In the genomic region with DNA sequence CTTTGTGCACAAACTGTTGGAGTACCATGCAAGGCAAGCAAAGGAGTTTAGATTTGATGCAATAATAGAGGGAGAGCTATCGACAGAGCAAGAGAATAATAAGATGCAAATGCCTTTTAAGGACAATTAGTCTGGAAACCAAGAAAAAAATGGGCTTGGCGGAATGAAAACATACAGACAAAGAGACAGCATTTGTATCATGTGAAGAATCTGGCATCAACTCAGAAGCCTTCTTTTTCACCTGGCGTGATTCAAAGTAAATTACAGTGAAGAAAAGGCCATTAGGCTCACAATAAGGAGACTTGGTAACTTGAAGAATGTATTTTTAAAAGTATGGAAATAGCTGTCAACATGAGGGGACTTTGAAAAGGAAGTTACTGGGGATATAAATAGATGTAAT, we compare ENCODE assay signal across 19 cellular contexts.
"Had no signal": no experiment of that assay in that cellular context is flagged by ENCODE, and none has a peak within 500 bp of the region (broad histone marks: within the 10 kb centered on the region; RNA-seq: fewer than 3 reads in every experiment).

No MANE protein-coding gene starts in this region.

- H3K4me1 Mint-ChIP-seq: activated naive CD8-positive, alpha-beta T cell treated with anti-CD3 and anti-CD28 coated beads, Interleukin-2, amount 50 U/mL, for 24 hours; memory B cell had no signal

- H3K9me3 ChIP-seq: ascending aorta, gastroesophageal sphincter, left ventricle myocardium inferior, ovary, right lobe of liver, transverse colon, vagina had no signal

- H3K4me1 ChIP-seq: ascending aorta, gastroesophageal sphincter, left ventricle myocardium inferior, right lobe of liver, transverse colon, vagina had no signal

- ATAC-seq: activated CD4-positive, CD25-positive, alpha-beta regulatory T cell treated with anti-CD3 and anti-CD28 coated beads, Interleukin-2, amount 50 U/mL, for 24 hours; activated naive CD8-positive, alpha-beta T cell treated with anti-CD3 and anti-CD28 coated beads, Interleukin-2, amount 50 U/mL, for 24 hours; gastroesophageal sphincter; natural killer cell treated with Interleukin-12 subunit alpha and Interleukin-12 subunit beta and Interleukin-15 and Interleukin-18, amount 100 ng/mL, for 72 hours; right lobe of liver had no signal

- H3K4me3 Mint-ChIP-seq: activated naive CD4-positive, alpha-beta T cell treated with anti-CD3 and anti-CD28 coated beads for 36 hours; activated naive CD8-positive, alpha-beta T cell treated with anti-CD3 and anti-CD28 coated beads, Interleukin-2, amount 50 U/mL, for 24 hours; memory B cell; natural killer cell treated with Interleukin-12 subunit alpha and Interleukin-12 subunit beta and Interleukin-15 and Interleukin-18, amount 100 ng/mL, for 72 hours; T-helper 2 cell treated with Interferon-gamma antibody and Interleukin-4, amounts not matched to agents 5 μg/mL and 100 μg/mL, for 36 hours had no signal

- H3K27me3 Mint-ChIP-seq: activated naive CD8-positive, alpha-beta T cell treated with anti-CD3 and anti-CD28 coated beads, Interleukin-2, amount 50 U/mL, for 24 hours; natural killer cell treated with Interleukin-12 subunit alpha and Interleukin-12 subunit beta and Interleukin-15 and Interleukin-18, amount 100 ng/mL, for 72 hours had no signal

- H3K27me3 ChIP-seq: ascending aorta, gastroesophageal sphincter, ovary, right lobe of liver, transverse colon, vagina had no signal

- H3K36me3 Mint-ChIP-seq: memory B cell; natural killer cell treated with Interleukin-12 subunit alpha and Interleukin-12 subunit beta and Interleukin-15 and Interleukin-18, amount 100 ng/mL, for 72 hours had no signal

- H3K27ac ChIP-seq: ascending aorta, gastroesophageal sphincter, left ventricle myocardium inferior, ovary, right lobe of liver, transverse colon, vagina had no signal

- H3K4me2 ChIP-seq: smooth muscle cell had no signal

- DNase-seq: activated CD4-positive, alpha-beta T cell treated with anti-CD3 and anti-CD28 coated beads, Interleukin-2, amount 50 U/mL, for 4 hours; activated naive CD4-positive, alpha-beta T cell treated with anti-CD3 and anti-CD28 coated beads for 36 hours; activated naive CD8-positive, alpha-beta T cell treated with anti-CD3 and anti-CD28 coated beads, Interleukin-2, amount 50 U/mL, for 24 hours; left ventricle myocardium inferior; ovary; right lobe of liver; stimulated activated CD4-positive, alpha-beta T cell treated with anti-CD3 and anti-CD28 coated beads, Interleukin-4, amount 100 ng/mL, for 4 hours; stimulated activated CD8-positive, alpha-beta memory T cell treated with anti-CD3 and anti-CD28 coated beads, Interleukin-4, amount 100 ng/mL, for 48 hours; stimulated activated naive CD4-positive, alpha-beta T cell treated with Interleukin-2 at 50 U/mL for 16 hours; transverse colon had no signal

- H3K4me3 ChIP-seq: ascending aorta, gastroesophageal sphincter, left ventricle myocardium inferior, ovary, right lobe of liver, smooth muscle cell, transverse colon, vagina had no signal

- H3K9me3 Mint-ChIP-seq: activated naive CD4-positive, alpha-beta T cell treated with anti-CD3 and anti-CD28 coated beads for 36 hours; activated naive CD8-positive, alpha-beta T cell treated with anti-CD3 and anti-CD28 coated beads, Interleukin-2, amount 50 U/mL, for 24 hours; activated T-helper 2 cell treated with anti-CD3 and anti-CD28 coated beads, Interferon-gamma antibody, Interleukin-2, Interleukin-4, amounts not matched to agents 10 μg/mL and 5 μg/mL and 100 μg/mL, durations not matched to agents 14 hours and 24 hours and 36 hours; memory B cell; natural killer cell treated with Interleukin-12 subunit alpha and Interleukin-12 subunit beta and Interleukin-15 and Interleukin-18, amount 100 ng/mL, for 72 hours; T-helper 2 cell treated with Interferon-gamma antibody and Interleukin-4, amounts not matched to agents 5 μg/mL and 100 μg/mL, for 36 hours had no signal

- H3K36me3 ChIP-seq: ascending aorta, gastroesophageal sphincter, left ventricle myocardium inferior, ovary, right lobe of liver, transverse colon, vagina had no signal

- H3K27ac Mint-ChIP-seq: activated naive CD4-positive, alpha-beta T cell treated with anti-CD3 and anti-CD28 coated beads for 36 hours; activated naive CD8-positive, alpha-beta T cell treated with anti-CD3 and anti-CD28 coated beads, Interleukin-2, amount 50 U/mL, for 24 hours; activated T-helper 2 cell treated with anti-CD3 and anti-CD28 coated beads, Interferon-gamma antibody, Interleukin-2, Interleukin-4, amounts not matched to agents 10 μg/mL and 5 μg/mL and 100 μg/mL, durations not matched to agents 14 hours and 24 hours and 36 hours; memory B cell; natural killer cell treated with Interleukin-12 subunit alpha and Interleukin-12 subunit beta and Interleukin-15 and Interleukin-18, amount 100 ng/mL, for 72 hours; T-helper 2 cell treated with Interferon-gamma antibody and Interleukin-4, amounts not matched to agents 5 μg/mL and 100 μg/mL, for 36 hours had no signal
